In the genomic region with DNA sequence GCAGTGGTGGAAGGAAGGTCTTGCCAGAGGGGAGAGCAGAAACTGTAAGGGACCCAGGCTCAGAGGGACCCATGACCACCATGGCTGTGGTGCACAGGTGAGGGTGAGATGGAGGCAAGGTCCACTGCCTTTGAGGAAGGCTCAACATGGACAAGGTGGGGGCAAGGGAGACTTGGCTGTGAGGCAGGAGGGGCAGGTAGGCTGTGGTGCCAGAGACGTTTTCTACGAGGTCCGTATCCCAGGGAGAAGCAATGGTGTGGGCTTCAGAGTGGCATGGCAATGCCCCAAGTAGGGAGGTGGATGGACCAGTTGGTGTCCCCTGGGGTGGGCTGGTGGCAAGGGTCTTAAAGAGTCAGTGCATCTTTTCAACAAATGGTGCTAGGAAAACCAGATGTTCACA, we compare ENCODE assay signal across 1 cellular context.
TF ChIP-seq lines count a peak whose summit lies in the region.

No MANE protein-coding gene starts in this region.

TF ChIP-seq in IMR-90, 13 proteins besides CTCF, POLR2A, EP300 and RAD21 (continued from another document):
- TF ChIP-seq, protein P1, sequence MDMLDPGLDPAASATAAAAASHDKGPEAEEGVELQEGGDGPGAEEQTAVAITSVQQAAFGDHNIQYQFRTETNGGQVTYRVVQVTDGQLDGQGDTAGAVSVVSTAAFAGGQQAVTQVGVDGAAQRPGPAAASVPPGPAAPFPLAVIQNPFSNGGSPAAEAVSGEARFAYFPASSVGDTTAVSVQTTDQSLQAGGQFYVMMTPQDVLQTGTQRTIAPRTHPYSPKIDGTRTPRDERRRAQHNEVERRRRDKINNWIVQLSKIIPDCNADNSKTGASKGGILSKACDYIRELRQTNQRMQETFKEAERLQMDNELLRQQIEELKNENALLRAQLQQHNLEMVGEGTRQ (IDR thresholded peaks at IDR 0.05; ENCODE audit: low read depth, low read length): no peak
- TF ChIP-seq RCOR1 (IDR thresholded peaks at IDR 0.05; ENCODE audit: insufficient replicate concordance, low read length) (no peak), NFE2L2 (IDR thresholded peaks at IDR 0.05; ENCODE audit: low read depth, low read length) (no peak), MAZ (IDR thresholded peaks at IDR 0.05; ENCODE audit: borderline replicate concordance, low read depth, low read length) (no peak), SMC3 (IDR thresholded peaks at IDR 0.05; ENCODE audit: low read depth, low read length) (no peak), MAFK (IDR thresholded peaks at IDR 0.05; ENCODE audit: low read depth, low read length) (no peak), CEBPB (IDR thresholded peaks at IDR 0.05; ENCODE audit: low read depth, low read length) (no peak), BHLHE40 (IDR thresholded peaks at IDR 0.05; ENCODE audit: low read depth, low read length) (no peak), MXI1 (IDR thresholded peaks at IDR 0.05; ENCODE audit: borderline replicate concordance, low read depth, low read length) (no peak), RFX5 (IDR thresholded peaks at IDR 0.05; ENCODE audit: low read depth, low read length) (no peak), CHD1 (IDR thresholded peaks at IDR 0.05; ENCODE audit: low read depth, low read length) (no peak)
- TF ChIP-seq, protein P2, sequence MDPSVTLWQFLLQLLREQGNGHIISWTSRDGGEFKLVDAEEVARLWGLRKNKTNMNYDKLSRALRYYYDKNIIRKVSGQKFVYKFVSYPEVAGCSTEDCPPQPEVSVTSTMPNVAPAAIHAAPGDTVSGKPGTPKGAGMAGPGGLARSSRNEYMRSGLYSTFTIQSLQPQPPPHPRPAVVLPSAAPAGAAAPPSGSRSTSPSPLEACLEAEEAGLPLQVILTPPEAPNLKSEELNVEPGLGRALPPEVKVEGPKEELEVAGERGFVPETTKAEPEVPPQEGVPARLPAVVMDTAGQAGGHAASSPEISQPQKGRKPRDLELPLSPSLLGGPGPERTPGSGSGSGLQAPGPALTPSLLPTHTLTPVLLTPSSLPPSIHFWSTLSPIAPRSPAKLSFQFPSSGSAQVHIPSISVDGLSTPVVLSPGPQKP (IDR thresholded peaks at IDR 0.05; ENCODE audit: borderline replicate concordance, low read depth, low read length): no peak
